Comparison of ENCODE assay signal across 9 cellular contexts in the genomic region with DNA sequence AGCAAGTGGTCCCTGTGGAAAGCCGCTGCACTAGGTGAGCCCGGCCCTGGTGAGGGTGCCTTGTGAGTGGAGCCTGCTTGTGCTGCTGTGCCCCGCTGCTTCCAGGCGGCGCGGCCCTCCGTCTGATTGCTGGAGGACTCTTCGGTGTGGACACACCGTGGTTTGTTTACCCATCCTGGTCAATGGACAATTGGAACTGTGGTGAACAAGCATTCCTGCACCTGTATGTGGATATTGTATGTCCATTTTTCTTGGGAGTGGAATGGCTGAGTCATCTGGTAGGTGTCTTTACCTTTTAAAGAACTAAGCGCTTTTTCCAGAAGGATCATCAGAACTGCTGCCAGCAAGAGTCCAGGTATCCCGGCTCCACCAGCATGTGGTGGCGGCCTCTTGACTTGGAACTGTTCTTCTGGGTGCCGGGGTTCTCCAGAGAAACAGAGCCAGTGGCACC. TPM values are rescaled to one million over a fixed set of nuclear protein-coding genes. Genes with fewer than 3 reads are reported as not detected.
DNase-seq lines count a peak whose midpoint lies in the region; ATAC-seq and TF ChIP-seq lines count a peak whose summit lies in the region.
"Had no signal": no experiment of that assay in that cellular context is flagged by ENCODE, and none has a peak within 500 bp of the region (broad histone marks: within the 10 kb centered on the region; RNA-seq: fewer than 3 reads in every experiment).

No MANE protein-coding gene starts in this region.

- TF ChIP-seq POLR2A in transverse colon (IDR thresholded peaks at IDR 0.05) (no peak), suprapubic skin (IDR thresholded peaks at IDR 0.05) (no peak)

- intact Hi-C loops in transverse colon (cut with DNase I; ENCODE audit: low total_unique reads) = no loop called here

- peaks cover 39% of the 10 kb centered on the region for H3K36me3 Mint-ChIP-seq in stimulated activated naive CD8-positive, alpha-beta T cell treated with anti-CD3 and anti-CD28 coated beads, Interleukin-15, Interleukin-2, amounts not matched to agents 100 ng/mL and 50 ng/mL, for 24 hours (ENCODE audit: low read depth)
- H3K36me3 Mint-ChIP-seq in T-cell = peaks cover 10% of the 10 kb centered on the region
- H3K36me3 Mint-ChIP-seq in glutamatergic neuron (ENCODE audit: unreplicated experiment) = peaks cover 5% of the 10 kb centered on the region

- H3K36me3 ChIP-seq in esophagus (ENCODE audit: control insufficient read depth in 2 of 2, insufficient read depth in 2 of 2, low read length in 1 of 2) (peaks cover 0 to 12% of the 10 kb centered on the region in 2 donors), transverse colon (no peaks in the 10 kb centered on the region), suprapubic skin (peaks cover 14% of the 10 kb centered on the region)

- in situ Hi-C loops in transverse colon (cut with MboI; ENCODE audit: low pct_ligation_motif_present in 1 of 4, low pct_unique_long_range_greater_than_20kb in 1 of 4, low sequenced_read_pairs in 3 of 4) = no loop called here

- TF ChIP-seq EP300 in transverse colon (IDR thresholded peaks at IDR 0.05; ENCODE audit: low read depth) (no peak), suprapubic skin (IDR thresholded peaks at IDR 0.05) (no peak)

- H3K27me3 ChIP-seq in esophagus (ENCODE audit: control insufficient read depth in 1 of 2, insufficient read depth in 2 of 2, low read length in 2 of 2) = no peaks in the 10 kb centered on the region
- no peaks in the 10 kb centered on the region for H3K27me3 ChIP-seq in transverse colon
- H3K27me3 ChIP-seq in suprapubic skin = no peaks in the 10 kb centered on the region

- no peak for ATAC-seq in stimulated activated naive CD8-positive, alpha-beta T cell treated with anti-CD3 and anti-CD28 coated beads, Interleukin-15, Interleukin-2, amounts not matched to agents 100 U/mL and 50 U/mL, for 24 hours
- ATAC-seq in T-cell (replicated peaks in 1 of 4) (no peak), GM19395 (IDR thresholded peaks at IDR 0.05; ENCODE audit: unreplicated experiment) (no peak)

- H3K9me3 ChIP-seq in esophagus (ENCODE audit: control insufficient read depth in 2 of 2, insufficient read depth in 1 of 2, low read depth in 1 of 2, low read length in 1 of 2) = no peaks in the 10 kb centered on the region
- H3K9me3 ChIP-seq in transverse colon = no peaks in the 10 kb centered on the region
- H3K9me3 ChIP-seq in suprapubic skin = no peaks in the 10 kb centered on the region

- no peaks in the 10 kb centered on the region for H3K9me3 Mint-ChIP-seq in stimulated activated naive CD8-positive, alpha-beta T cell treated with anti-CD3 and anti-CD28 coated beads, Interleukin-15, Interleukin-2, amounts not matched to agents 100 ng/mL and 50 ng/mL, for 24 hours
- no peaks in the 10 kb centered on the region for H3K9me3 Mint-ChIP-seq in T-cell
- H3K9me3 Mint-ChIP-seq in glutamatergic neuron (ENCODE audit: unreplicated experiment) = peaks cover 5% of the 10 kb centered on the region

- 93 to 94% methylated on average over 13 of the region's 13 CpGs for WGBS in esophagus, 2 donors
- WGBS in transverse colon (ENCODE audit: low coverage in 1 of 2), 2 donors = 97% methylated on average over 13 of the region's 13 CpGs; no CpG with 5 or more reads in 1 of the 2 donors
- 89% methylated on average over 12 of the region's 13 CpGs for WGBS in suprapubic skin

- H3K27ac ChIP-seq in esophagus (ENCODE audit: low read depth in 2 of 2, low read length in 1 of 2) (peak overlapping the region; percentile 70 to 91), transverse colon (peak overlapping the region in 3 of 4 donors; percentile 26 to 69 (median 57)), suprapubic skin (no peak overlapping the region)

- CTCF ChIA-PET in T-cell (lab: Charles Lee) = no interaction called here

- peaks cover 65% of the 10 kb centered on the region for H3K4me1 Mint-ChIP-seq in stimulated activated naive CD8-positive, alpha-beta T cell treated with anti-CD3 and anti-CD28 coated beads, Interleukin-15, Interleukin-2, amounts not matched to agents 100 ng/mL and 50 ng/mL, for 24 hours (ENCODE audit: low read depth)
- H3K4me1 Mint-ChIP-seq in T-cell (peaks cover 68 to 70% (median 69%) of the 10 kb centered on the region in 3 donors), glutamatergic neuron (ENCODE audit: low read depth, unreplicated experiment) (peaks cover 27% of the 10 kb centered on the region)

- H3K4me3 ChIP-seq in esophagus (ENCODE audit: low read depth in 1 of 2, low read length in 2 of 2) (no peak overlapping the region), transverse colon (no peak overlapping the region), suprapubic skin (no peak overlapping the region)

- H3K4me1 ChIP-seq in esophagus (ENCODE audit: control insufficient read depth in 2 of 2, insufficient read depth in 2 of 2, low read length in 1 of 2) (peaks cover 11 to 24% of the 10 kb centered on the region in 2 donors), transverse colon (peaks cover 8 to 46% (median 16%) of the 10 kb centered on the region in 4 donors), suprapubic skin (peaks cover 50% of the 10 kb centered on the region)

- DNase-seq in stimulated activated naive CD8-positive, alpha-beta T cell treated with anti-CD3 and anti-CD28 coated beads, Interleukin-15, Interleukin-2, amounts not matched to agents 100 U/mL and 50 U/mL, for 24 hours = no peak
- no peak for DNase-seq in T-cell
- no peak for DNase-seq in transverse colon
- DNase-seq in suprapubic skin (ENCODE audit: low spot score in 2 of 2) = no peak
- no peak for DNase-seq in glutamatergic neuron
- DNase-seq: head of caudate nucleus had no signal

- TF ChIP-seq CTCF in transverse colon (IDR thresholded peaks at IDR 0.05) = no peak
- no peak for TF ChIP-seq CTCF in suprapubic skin (IDR thresholded peaks at IDR 0.05)
- TF ChIP-seq CTCF in glutamatergic neuron (IDR thresholded peaks at IDR 0.05; ENCODE audit: partially characterized antibody, unreplicated experiment) = no peak

- POLR2A ChIA-PET in T-cell (lab: Charles Lee) = no interaction called here

- no peak overlapping the region for H3K4me3 Mint-ChIP-seq in stimulated activated naive CD8-positive, alpha-beta T cell treated with anti-CD3 and anti-CD28 coated beads, Interleukin-15, Interleukin-2, amounts not matched to agents 100 ng/mL and 50 ng/mL, for 24 hours
- H3K4me3 Mint-ChIP-seq in T-cell = no peak overlapping the region
- no peak overlapping the region for H3K4me3 Mint-ChIP-seq in glutamatergic neuron (ENCODE audit: unreplicated experiment)

- peak overlapping the region; percentile 82 for H3K27ac Mint-ChIP-seq in stimulated activated naive CD8-positive, alpha-beta T cell treated with anti-CD3 and anti-CD28 coated beads, Interleukin-15, Interleukin-2, amounts not matched to agents 100 ng/mL and 50 ng/mL, for 24 hours
- H3K27ac Mint-ChIP-seq in T-cell (peak overlapping the region; percentile 75 to 89), glutamatergic neuron (ENCODE audit: unreplicated experiment) (no peak overlapping the region)

- H3K27me3 Mint-ChIP-seq in stimulated activated naive CD8-positive, alpha-beta T cell treated with anti-CD3 and anti-CD28 coated beads, Interleukin-15, Interleukin-2, amounts not matched to agents 100 ng/mL and 50 ng/mL, for 24 hours = no peaks in the 10 kb centered on the region
- H3K27me3 Mint-ChIP-seq in T-cell (no peaks in the 10 kb centered on the region), glutamatergic neuron (ENCODE audit: unreplicated experiment) (peaks cover 5% of the 10 kb centered on the region)

RNA-seq across cellular contexts. Expression of gene MAEA, which starts 15.6 kb away (rescaled TPM):
- total RNA-seq in T-cell (100 to 1,000 TPM in 2 of 5 donors, 10 to 100 TPM in 3; 62.3 to 114 (median 87.2) TPM), transverse colon (100 to 1,000 TPM; 114 to 211 (median 168) TPM), suprapubic skin (100 to 1,000 TPM in 1 of 4 donors, 10 to 100 TPM in 3; 58.7 to 112 (median 69.5) TPM), glutamatergic neuron (ENCODE audit: unreplicated experiment) (77.2 TPM)
- 10 to 100 TPM; 43.3 to 54.3 TPM for polyA plus RNA-seq in esophagus

RNA-seq across cellular contexts. Expression of gene UVSSA, which starts 41.7 kb away (rescaled TPM):
- total RNA-seq in T-cell (10 to 100 TPM; 39.9 to 53.7 (median 42.7) TPM), transverse colon (100 to 1,000 TPM in 1 of 4 donors, 10 to 100 TPM in 3; 13.5 to 114 (median 34.2) TPM), suprapubic skin (100 to 1,000 TPM in 1 of 4 donors, 10 to 100 TPM in 3; 16.2 to 107 (median 24.9) TPM), glutamatergic neuron (ENCODE audit: unreplicated experiment) (33.9 TPM)
- polyA plus RNA-seq in esophagus = 10 to 100 TPM in 1 of 2 donors, 1 to 10 TPM in 1; 4.8 to 13.0 TPM

RNA-seq across cellular contexts. Expression of gene CTBP1, which starts 56.4 kb away (rescaled TPM):
- total RNA-seq in T-cell (100 to 1,000 TPM; 185 to 232 (median 207) TPM), transverse colon (100 to 1,000 TPM; 183 to 457 (median 243) TPM), suprapubic skin (100 to 1,000 TPM; 145 to 255 (median 181) TPM), glutamatergic neuron (ENCODE audit: unreplicated experiment) (302 TPM)
- 10 to 100 TPM; 71.7 to 87.2 TPM for polyA plus RNA-seq in esophagus
